Comparison of ENCODE assay signal across 8 cellular contexts in the genomic region with DNA sequence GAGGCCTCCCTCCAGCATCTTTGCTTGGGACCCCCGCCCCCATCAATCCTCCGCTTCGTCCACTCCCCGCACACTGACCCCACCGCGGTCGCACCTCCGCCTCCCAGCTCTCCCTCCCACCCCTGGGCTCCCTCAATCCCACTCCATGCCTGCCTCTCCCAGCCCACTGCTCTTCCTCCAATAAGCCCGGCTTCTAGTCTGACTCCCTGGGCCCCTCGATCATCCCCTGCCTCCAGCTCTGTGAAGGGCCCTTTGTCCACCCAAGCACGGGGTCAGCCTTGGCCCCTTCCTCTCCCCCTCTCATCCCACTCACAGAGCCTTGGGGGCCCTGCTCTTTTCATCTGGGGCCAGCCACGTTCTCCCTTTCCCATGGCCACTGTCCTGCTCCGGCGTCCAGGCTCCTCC. TPM values are rescaled to one million over a fixed set of nuclear protein-coding genes. Genes with fewer than 3 reads are reported as not detected.
A peak's percentile ranks its signal among the peaks of the same experiment; 100 is the strongest.
DNase-seq lines count a peak whose midpoint lies in the region; ATAC-seq and TF ChIP-seq lines count a peak whose summit lies in the region.

No MANE protein-coding gene starts in this region.

- H3K9ac ChIP-seq in Karpas-422 (ENCODE audit: low read length), result no peak overlapping the region

- peaks cover 47% of the 10 kb centered on the region for H3K27me3 Mint-ChIP-seq in nephron progenitor cell (ENCODE audit: low read depth, poor library complexity)

- TF ChIP-seq CTCF in AG09309 (IDR thresholded peaks at IDR 0.05; ENCODE audit: control insufficient read depth, insufficient read depth, low read depth, low read length, missing control alignments), result no peak
- no peak for TF ChIP-seq CTCF in nephron progenitor cell (IDR thresholded peaks at IDR 0.05)

- no peaks in the 10 kb centered on the region for H4K20me1 ChIP-seq in Karpas-422 (ENCODE audit: insufficient read depth, low read depth, low read length)

- no peaks in the 10 kb centered on the region for H3K9me3 Mint-ChIP-seq in nephron progenitor cell

- no peaks in the 10 kb centered on the region for H3K79me2 ChIP-seq in Karpas-422 (ENCODE audit: low read length)

- peaks cover 2% of the 10 kb centered on the region for H3K36me3 Mint-ChIP-seq in nephron progenitor cell (ENCODE audit: low read depth)

- H3K36me3 ChIP-seq in Karpas-422 (ENCODE audit: insufficient read depth, low read length) (no peaks in the 10 kb centered on the region), ectodermal cell (ENCODE audit: control insufficient read depth, insufficient read depth, low read length) (no peaks in the 10 kb centered on the region)

- H3K4me1 ChIP-seq in Karpas-422 (ENCODE audit: low read length) (peaks cover 7% of the 10 kb centered on the region), ectodermal cell (ENCODE audit: control insufficient read depth, insufficient read depth, low read length) (peaks cover 14% of the 10 kb centered on the region)

- no peak overlapping the region for H3K27ac Mint-ChIP-seq in nephron progenitor cell

- H3K4me3 ChIP-seq in AG09309 (ENCODE audit: control insufficient read depth, low read depth, low read length) (peak overlapping the region; percentile 83), Karpas-422 (ENCODE audit: low read length) (peak overlapping the region; percentile 73; the same call in 1 of the 2 replicates), ectodermal cell (ENCODE audit: insufficient read depth, low read depth, low read length) (peak overlapping the region; percentile 46)

- 81% methylated on average over 14 of the region's 14 CpGs for WGBS in ectodermal cell, 2 experiments

- ATAC-seq in GM21619 (IDR thresholded peaks at IDR 0.05; ENCODE audit: unreplicated experiment), result no peak

- no peaks in the 10 kb centered on the region for H3K9me2 ChIP-seq in Karpas-422 (replicated peaks; ENCODE audit: insufficient read depth, low read length)

- peak overlapping the region; percentile 94; the same call in 1 of the 2 replicates for H2AFZ ChIP-seq in Karpas-422 (ENCODE audit: low read length)

- no peaks in the 10 kb centered on the region for H3K27me3 ChIP-seq in Karpas-422 (ENCODE audit: low read length)
- H3K27me3 ChIP-seq in ectodermal cell (ENCODE audit: control insufficient read depth, insufficient read depth, low read length, poor library complexity, severe bottlenecking), result peaks cover 58% of the 10 kb centered on the region

- H3K9me3 ChIP-seq in Karpas-422 (ENCODE audit: low read length), result no peaks in the 10 kb centered on the region
- H3K9me3 ChIP-seq in ectodermal cell (ENCODE audit: control insufficient read depth, low read length), result no peaks in the 10 kb centered on the region

- H3K4me2 ChIP-seq in Karpas-422 (ENCODE audit: low read depth, low read length, poor library complexity, severe bottlenecking), result peak overlapping the region; percentile 88

- peaks cover 20% of the 10 kb centered on the region for H3K4me1 Mint-ChIP-seq in nephron progenitor cell

- peak overlapping the region; percentile 76 for H3K4me3 Mint-ChIP-seq in nephron progenitor cell

- DNase-seq in AG09309 (ENCODE audit: low read depth), result no peak
- no peak for DNase-seq in Karpas-422
- DNase-seq in nephron progenitor cell, result no peak
- no peak for DNase-seq in NCI-H146 treated with DMSO at 0.1 percent for 48 hours (lab: John Stamatoyannopoulos, UW; ENCODE audit: unreplicated experiment)
- DNase-seq in stimulated activated CD4-positive, alpha-beta T cell treated with anti-CD3 and anti-CD28 coated beads, Interleukin-4, amount 100 ng/mL, for 1 hour, result no peak
- DNase-seq in DMS114 treated with DMSO at 0.1 percent for 48 hours (lab: John Stamatoyannopoulos, UW; ENCODE audit: unreplicated experiment), result no peak

- H3K27ac ChIP-seq in Karpas-422 (ENCODE audit: low read length) (no peak overlapping the region), ectodermal cell (ENCODE audit: insufficient read depth, low read depth, low read length, poor library complexity, severe bottlenecking) (no peak overlapping the region)

RNA-seq across cellular contexts. Expression of gene TMEM200B, which starts 1.5 kb away (rescaled TPM):
- not detected in 2 replicates for total RNA-seq in Karpas-422 (2014; rRNA removed; shearing (Covaris generic); ENCODE audit: low replicate concordance)
- polyA plus RNA-seq in ectodermal cell (2013, experiment 1 of 4), result 1.3 TPM
- polyA plus RNA-seq in ectodermal cell (2013, experiment 2 of 4), result 1.1 TPM
- 0.85 TPM for polyA plus RNA-seq in ectodermal cell (2013, experiment 3 of 4)
- polyA plus RNA-seq in ectodermal cell (2013, experiment 4 of 4), result 1.0 TPM

RNA-seq across cellular contexts. Expression of gene SRSF4, which starts 56.5 kb away (rescaled TPM):
- total RNA-seq in Karpas-422 (2014; rRNA removed; shearing (Covaris generic); ENCODE audit: low replicate concordance), result 31.7 and 40.1 TPM in 2 replicates
- polyA plus RNA-seq in ectodermal cell (2013, experiment 1 of 4), result 101 TPM
- polyA plus RNA-seq in ectodermal cell (2013, experiment 2 of 4), result 95.4 TPM
- 76.3 TPM for polyA plus RNA-seq in ectodermal cell (2013, experiment 3 of 4)
- 83.7 TPM for polyA plus RNA-seq in ectodermal cell (2013, experiment 4 of 4)
